ENCODE assay signal across 8 cellular contexts in genomic region chrX:40154853-40155616, GRCh38. TPM values are rescaled to one million over a fixed set of nuclear protein-coding genes. Genes with fewer than 3 reads are reported as not detected.
DNase-seq lines count a peak whose midpoint lies in the region; ATAC-seq and TF ChIP-seq lines count a peak whose summit lies in the region.

No MANE protein-coding gene starts in this region.

- intact Hi-C loops in colonic mucosa (cut with DNase I): loop anchor here (5.0 kb wide), 1 partner anchor 63 kb away; no protein-coding TSS in a partner anchor

- no peak for TF ChIP-seq CTCF in HFF-Myc (IDR thresholded peaks at IDR 0.05; ENCODE audit: low read depth, low read length, missing control alignments)
- no peak for TF ChIP-seq CTCF in colonic mucosa (IDR thresholded peaks at IDR 0.05)
- TF ChIP-seq CTCF in lung (IDR thresholded peaks at IDR 0.05; ENCODE audit: control extremely low read depth, extremely low read depth): no peak
- no peak for TF ChIP-seq CTCF in upper lobe of left lung (IDR thresholded peaks at IDR 0.05)

- H3K9me3 ChIP-seq in colonic mucosa (no peaks in the 10 kb centered on the region), lung (ENCODE audit: control insufficient read depth in 2 of 2, insufficient read depth in 1 of 2, low read length in 1 of 2) (peaks cover 0 to 2% of the 10 kb centered on the region in 2 donors), upper lobe of left lung (no peaks in the 10 kb centered on the region)

- ATAC-seq in lung (ENCODE audit: insufficient read depth, low FRiP score) (peak; percentile 6), upper lobe of left lung (ENCODE audit: low FRiP score in 2 of 2) (peak; percentile 49 to 73), HG03571 (IDR thresholded peaks at IDR 0.05; ENCODE audit: unreplicated experiment) (no peak)

- H3K36me3 ChIP-seq in colonic mucosa (no peaks in the 10 kb centered on the region), lung (ENCODE audit: control insufficient read depth in 2 of 2, insufficient read depth in 2 of 2, low read length in 2 of 2) (no peaks in the 10 kb centered on the region), upper lobe of left lung (no peaks in the 10 kb centered on the region)

- H3K9ac ChIP-seq in colonic mucosa (ENCODE audit: low read depth in 2 of 2, low read length in 2 of 2): peak overlapping the region in 1 of 2 donors; percentile 63

- H3K27ac ChIP-seq in colonic mucosa (no peak overlapping the region), lung (ENCODE audit: low read depth in 1 of 2, low read length in 1 of 2) (peak overlapping the region; percentile 32 to 72), upper lobe of left lung (peak overlapping the region; percentile 63 to 82 (median 74))

- 0 to 7% methylated on average over 22 to 73 of the region's 73 CpGs for WGBS in lung, 2 donors
- 1% methylated on average over 54 of the region's 73 CpGs; no CpG with 5 or more reads in 1 of the 2 donors for WGBS in upper lobe of left lung, 2 donors

- TF ChIP-seq EP300 in upper lobe of left lung (IDR thresholded peaks at IDR 0.05): no peak

- H3K4me3 ChIP-seq in HFF-Myc (replicated peaks; ENCODE audit: low read depth, low read length): peak overlapping the region; percentile 33
- peak overlapping the region; percentile 36 for H3K4me3 ChIP-seq in colonic mucosa
- H3K4me3 ChIP-seq in lung: no peak overlapping the region
- peak overlapping the region; percentile 24 to 50 (median 40) for H3K4me3 ChIP-seq in upper lobe of left lung

- DNase-seq in CD1c-positive myeloid dendritic cell (ENCODE audit: extremely low spot score) (peak; percentile 68), HFF-Myc (ENCODE audit: extremely low read depth, low read depth) (no peak), SIG-M5 treated with dmso at 0.1 percent for 504 hours (lab: John Stamatoyannopoulos, UW; ENCODE audit: unreplicated experiment) (peak; percentile 79), colonic mucosa (peak; percentile 61), lung (ENCODE audit: low spot score) (no peak), upper lobe of left lung (peak; percentile 85 to 87), HT-29 (ENCODE audit: low spot score) (no peak)

- H3K27me3 ChIP-seq in colonic mucosa (peaks cover 57% of the 10 kb centered on the region), lung (ENCODE audit: control insufficient read depth, insufficient read depth) (peaks cover 4% of the 10 kb centered on the region), upper lobe of left lung (peaks cover 0 to 44% (median 0%) of the 10 kb centered on the region in 4 donors)

- H3K4me1 ChIP-seq in colonic mucosa: peaks cover 3% of the 10 kb centered on the region
- peaks cover 0 to 7% of the 10 kb centered on the region in 2 donors for H3K4me1 ChIP-seq in lung (ENCODE audit: control insufficient read depth in 2 of 2, insufficient read depth in 2 of 2, low read length in 2 of 2)
- peaks cover 23 to 75% (median 35%) of the 10 kb centered on the region in 4 donors for H3K4me1 ChIP-seq in upper lobe of left lung

- TF ChIP-seq POLR2A in upper lobe of left lung (IDR thresholded peaks at IDR 0.05): peak in 1 of 4 donors; percentile 24

RNA-seq across cellular contexts. Expression of gene BCOR, which starts 57.3 kb away (rescaled TPM):
- 10 to 100 TPM; 18.3 to 21.3 TPM for total RNA-seq in colonic mucosa
- 10 to 100 TPM; 18.8 to 67.2 TPM for total RNA-seq in lung
- 10 to 100 TPM; 10.8 to 13.1 TPM for polyA plus RNA-seq in lung
- 10 to 100 TPM; 17.5 to 40.8 (median 25.6) TPM for total RNA-seq in upper lobe of left lung
- total RNA-seq in HT-29 (2014; rRNA removed; shearing (Covaris generic)): 23.3 and 25.5 TPM in 2 replicates

Comparison
In these comparisons a context has a peak if more than half of its experiments do, and no peak if none do; other contexts are left out.
1. DNase-seq: peak in CD1c-positive myeloid dendritic cell (single experiment), SIG-M5 treated with dmso at 0.1 percent for 504 hours (single experiment), colonic mucosa (single experiment) and upper lobe of left lung (2 of 2); none in HFF-Myc (single experiment), lung (single experiment) and HT-29 (single experiment).